ENCODE assay signal across 8 cellular contexts in genomic region chr13:50801087-50801931, GRCh38. TPM values are rescaled to one million over a fixed set of nuclear protein-coding genes. Genes with fewer than 3 reads are reported as not detected.
DNase-seq lines count a peak whose midpoint lies in the region; ATAC-seq, FAIRE-seq and TF ChIP-seq lines count a peak whose summit lies in the region.

No MANE protein-coding gene starts in this region.

- H3K4me3 ChIP-seq in Karpas-422 (ENCODE audit: low read length) (peak overlapping the region; percentile 19; the same call in 1 of the 2 replicates), upper lobe of left lung (no peak overlapping the region)

- H3K27me3 ChIP-seq in Karpas-422 (ENCODE audit: low read length) (no peaks in the 10 kb centered on the region), upper lobe of left lung (no peaks in the 10 kb centered on the region)

- H3K4me1 ChIP-seq in Karpas-422 (ENCODE audit: low read length): peaks cover 23% of the 10 kb centered on the region
- peaks cover 11 to 18% (median 14%) of the 10 kb centered on the region in 4 donors for H3K4me1 ChIP-seq in upper lobe of left lung

- H3K27ac ChIP-seq in Karpas-422 (ENCODE audit: low read length): peak overlapping the region; percentile 48
- H3K27ac ChIP-seq in upper lobe of left lung: no peak overlapping the region

- no peak overlapping the region for H3K27ac Mint-ChIP-seq in osteocyte (ENCODE audit: unreplicated experiment)

- no peaks in the 10 kb centered on the region for H3K36me3 Mint-ChIP-seq in osteocyte (ENCODE audit: unreplicated experiment)

- peak overlapping the region; percentile 46 for H3K9ac ChIP-seq in Karpas-422 (ENCODE audit: low read length)

- peaks cover 7% of the 10 kb centered on the region for H3K9me3 ChIP-seq in Karpas-422 (ENCODE audit: low read length)
- H3K9me3 ChIP-seq in upper lobe of left lung: peaks cover 0 to 5% (median 3%) of the 10 kb centered on the region in 4 donors

- peaks cover 8% of the 10 kb centered on the region for H3K9me3 Mint-ChIP-seq in osteocyte (ENCODE audit: unreplicated experiment)

- H2AFZ ChIP-seq in Karpas-422 (ENCODE audit: low read length): peak overlapping the region; percentile 49; the same call in 1 of the 2 replicates

- no peak for TF ChIP-seq POLR2A in upper lobe of left lung (IDR thresholded peaks at IDR 0.05)

- DNase-seq in Karpas-422: peak; percentile 93
- peak; percentile 62 for DNase-seq in RPMI8226
- peak; percentile 34 for DNase-seq in activated effector memory CD4-positive, alpha-beta T cell treated with Interleukin-2 at 50 U/mL for 16 hours
- DNase-seq in frontal cortex (ENCODE audit: low spot score in 2 of 2): peak; percentile 27 to 44
- DNase-seq in osteocyte (ENCODE audit: extremely low spot score, unreplicated experiment): no peak
- DNase-seq in upper lobe of left lung: peak in 1 of 2 donors; percentile 54

- WGBS in upper lobe of left lung, 2 donors: 38 to 44% methylated on average over 13 of the region's 13 CpGs

- H4K20me1 ChIP-seq in Karpas-422 (ENCODE audit: insufficient read depth, low read depth, low read length): no peaks in the 10 kb centered on the region

- H3K4me2 ChIP-seq in Karpas-422 (ENCODE audit: low read depth, low read length, poor library complexity, severe bottlenecking): peak overlapping the region; percentile 62

- TF ChIP-seq CTCF in osteocyte (IDR thresholded peaks at IDR 0.05) (peak; percentile 79), upper lobe of left lung (IDR thresholded peaks at IDR 0.05) (peak; percentile 60 to 85 (median 78))

- FAIRE-seq in G401.6 (lab: Jason Lieb, UNC) (peak; percentile 28), frontal cortex (lab: Jason Lieb, UNC) (peak; percentile 45)

- no peak overlapping the region for H3K4me3 Mint-ChIP-seq in osteocyte (ENCODE audit: unreplicated experiment)

- no peaks in the 10 kb centered on the region for H3K9me2 ChIP-seq in Karpas-422 (replicated peaks; ENCODE audit: insufficient read depth, low read length)

- no peaks in the 10 kb centered on the region for H3K79me2 ChIP-seq in Karpas-422 (ENCODE audit: low read length)

- H3K27me3 Mint-ChIP-seq in osteocyte (ENCODE audit: unreplicated experiment): peaks cover 4% of the 10 kb centered on the region

- H3K36me3 ChIP-seq in Karpas-422 (ENCODE audit: insufficient read depth, low read length): no peaks in the 10 kb centered on the region
- H3K36me3 ChIP-seq in upper lobe of left lung: no peaks in the 10 kb centered on the region

- ATAC-seq in GM21825 (IDR thresholded peaks at IDR 0.05; ENCODE audit: unreplicated experiment) (peak; percentile 81), upper lobe of left lung (ENCODE audit: low FRiP score in 2 of 2) (peak; percentile 90 to 95)

- TF ChIP-seq EP300 in upper lobe of left lung (IDR thresholded peaks at IDR 0.05): no peak

- peaks cover 24% of the 10 kb centered on the region for H3K4me1 Mint-ChIP-seq in osteocyte (ENCODE audit: unreplicated experiment)

RNA-seq across cellular contexts. Expression of gene DLEU7, which starts 42.2 kb away (rescaled TPM):
- total RNA-seq in Karpas-422 (2014; rRNA removed; shearing (Covaris generic); ENCODE audit: low replicate concordance): not detected in 2 replicates
- total RNA-seq in frontal cortex (17.9 TPM), osteocyte (0.16 and 0.43 TPM in 2 replicates), upper lobe of left lung (1 to 10 TPM in 2 of 6 donors, under 1 TPM in 3, not detected in 1; 0.39 to 3.0 (median 0.77) TPM)
